ENCODE assay signal across 25 cellular contexts in genomic region chr18:45627204-45627526, GRCh38. TPM values are rescaled to one million over a fixed set of nuclear protein-coding genes. Genes with fewer than 3 reads are reported as not detected.
DNase-seq lines count a peak whose midpoint lies in the region; ATAC-seq and TF ChIP-seq lines count a peak whose summit lies in the region.
"Had no signal": no experiment of that assay in that cellular context is flagged by ENCODE, and none has a peak within 500 bp of the region (broad histone marks: within the 10 kb centered on the region; RNA-seq: fewer than 3 reads in every experiment).

No MANE protein-coding gene starts in this region.

- H3K9ac ChIP-seq in mesenchymal stem cell (ENCODE audit: low read length), result no peak overlapping the region

- H3K79me1 ChIP-seq in mesenchymal stem cell (replicated peaks; ENCODE audit: low read length, poor library complexity, severe bottlenecking), result no peaks in the 10 kb centered on the region

- intact Hi-C loops in A673 (cut with micrococcal nuclease; ENCODE audit: unreplicated experiment), result no loop called here

- no peak overlapping the region for H2BK120ac ChIP-seq in mesenchymal stem cell (ENCODE audit: low read depth, low read length)

- peaks cover 11% of the 10 kb centered on the region for H3K36me3 Mint-ChIP-seq in T-helper 17 cell (ENCODE audit: low read depth)
- H3K36me3 Mint-ChIP-seq: activated naive CD8-positive, alpha-beta T cell; CD4-positive, CD25-positive, alpha-beta regulatory T cell had no signal

- H3K9me3 ChIP-seq in A673 (ENCODE audit: low read depth, low read length, poor library complexity, severe bottlenecking), result no peaks in the 10 kb centered on the region
- no peaks in the 10 kb centered on the region for H3K9me3 ChIP-seq in HEK293 (ENCODE audit: control insufficient read depth, insufficient read depth, low read depth, low read length)
- no peaks in the 10 kb centered on the region for H3K9me3 ChIP-seq in T-helper 17 cell (ENCODE audit: control insufficient read depth, low read length, poor library complexity, severe bottlenecking)
- no peaks in the 10 kb centered on the region for H3K9me3 ChIP-seq in mesenchymal stem cell (ENCODE audit: control insufficient read depth, low read length)
- H3K9me3 ChIP-seq: esophagus muscularis mucosa, psoas muscle, transverse colon had no signal

- H3K4me1 Mint-ChIP-seq in T-helper 17 cell, result peaks cover 8% of the 10 kb centered on the region

- no peak overlapping the region for H3K4me3 Mint-ChIP-seq in T-helper 17 cell
- H3K4me3 Mint-ChIP-seq: activated naive CD8-positive, alpha-beta T cell; activated T-helper 1 cell treated with anti-CD3 and anti-CD28 coated beads, Interleukin-12 subunit alpha, Interleukin-12 subunit beta, Interleukin-2, Interleukin-4 antibody, amounts not matched to agents 30 ng/mL and 10 ng/mL and 1 ng/mL, durations not matched to agents 14 hours and 24 hours and 36 hours; CD4-positive, CD25-positive, alpha-beta regulatory T cell; H9 had no signal

- H3K27me3 Mint-ChIP-seq in T-helper 17 cell, result peaks cover 25% of the 10 kb centered on the region

- no peak overlapping the region for H4K8ac ChIP-seq in mesenchymal stem cell (ENCODE audit: low read length)

- no TSS peak for BruUV-seq in A673 (replicated peaks; lab: Mats Ljungman, UMichigan)

- H3K27ac Mint-ChIP-seq in T-helper 17 cell, result peak overlapping the region; percentile 66
- H3K27ac Mint-ChIP-seq: activated naive CD8-positive, alpha-beta T cell; activated T-helper 1 cell treated with anti-CD3 and anti-CD28 coated beads, Interleukin-12 subunit alpha, Interleukin-12 subunit beta, Interleukin-2, Interleukin-4 antibody, amounts not matched to agents 30 ng/mL and 10 ng/mL and 1 ng/mL, durations not matched to agents 14 hours and 24 hours and 36 hours; CD4-positive, CD25-positive, alpha-beta regulatory T cell had no signal

- no peak overlapping the region for H3K4me2 ChIP-seq in mesenchymal stem cell (ENCODE audit: low read length, poor library complexity, severe bottlenecking)

- H3K36me3 ChIP-seq in A673 (ENCODE audit: insufficient read depth, low read length, poor library complexity, severe bottlenecking) (no peaks in the 10 kb centered on the region), HEK293 (ENCODE audit: control insufficient read depth in 2 of 2, insufficient read depth in 1 of 2, low read length in 2 of 2) (no peaks in the 10 kb centered on the region), mesenchymal stem cell (ENCODE audit: control insufficient read depth in 1 of 2, insufficient read depth in 2 of 2, low read depth in 1 of 2, low read length in 2 of 2) (no peaks in the 10 kb centered on the region)
- H3K36me3 ChIP-seq: esophagus muscularis mucosa, transverse colon had no signal

- TF ChIP-seq CTCF in A673 (conservative IDR thresholded peaks at IDR 0.05; ENCODE audit: low read depth, low read length), result no peak
- no peak for TF ChIP-seq CTCF in HEK293 (tag by site-specific recombination; IDR thresholded peaks at IDR 0.05)

- H3K27me3 ChIP-seq in A673 (replicated peaks; ENCODE audit: insufficient read depth, low read depth, low read length, poor library complexity) (no peaks in the 10 kb centered on the region), mesenchymal stem cell (ENCODE audit: control insufficient read depth in 1 of 2, insufficient read depth in 1 of 2, low read length in 2 of 2) (peaks cover 4 to 5% of the 10 kb centered on the region in 2 experiments)
- H3K27me3 ChIP-seq: esophagus muscularis mucosa, transverse colon had no signal

- H2AK5ac ChIP-seq in mesenchymal stem cell (ENCODE audit: low read length, severe bottlenecking), result peak overlapping the region; percentile 96

- CTCF ChIA-PET in A673 (lab: Charles Lee), result no interaction called here
- CTCF ChIA-PET in HEK293 (lab: Yijun Ruan, JAX), result interaction anchor here (0.6 kb wide), 1 partner anchor 652 kb away, joined by 3 read pairs; no protein-coding TSS in a partner anchor

- peak overlapping the region in 1 of 2 experiments; percentile 14 for H3K23ac ChIP-seq in mesenchymal stem cell (ENCODE audit: low read length in 2 of 2)

- no peak overlapping the region for H3K4ac ChIP-seq in mesenchymal stem cell (ENCODE audit: low read depth in 1 of 2, low read length in 2 of 2)

- H3K14ac ChIP-seq in mesenchymal stem cell (ENCODE audit: low read length in 2 of 2), result no peak overlapping the region

- POLR2A ChIA-PET in A673 (lab: Charles Lee; ENCODE audit: low non-redundant PET) (no interaction called here), HEK293 (lab: Yijun Ruan, JAX) (no interaction called here)

- H3K4me3 ChIP-seq in A673 (ENCODE audit: low read depth, low read length, poor library complexity, severe bottlenecking), result no peak overlapping the region
- H3K4me3 ChIP-seq in HEK293 (ENCODE audit: low read depth, low read length), result no peak overlapping the region
- H3K4me3 ChIP-seq in mesenchymal stem cell (ENCODE audit: insufficient read depth in 1 of 2, low read depth in 1 of 2, low read length in 2 of 2), result no peak overlapping the region
- H3K4me3 ChIP-seq: esophagus muscularis mucosa, psoas muscle, transverse colon had no signal

- peak; percentile 31 for DNase-seq in A673 (ENCODE audit: low spot score)
- no peak for DNase-seq in T-helper 17 cell
- DNase-seq in mesenchymal stem cell, result no peak
- no peak for DNase-seq in activated naive CD4-positive, alpha-beta T cell treated with Interleukin-2 at 50 U/mL for 16 hours
- no peak for DNase-seq in retina
- no peak for DNase-seq in substantia nigra (lab: John Stamatoyannopoulos, UW)
- DNase-seq: activated CD4-positive, alpha-beta T cell treated with anti-CD3 and anti-CD28 coated beads for 1 hour; CD4-positive, CD25-positive, alpha-beta regulatory T cell; effector memory CD4-positive, alpha-beta T cell; kidney glomerular epithelial cell; NCI-H1092; NCI-H2107; psoas muscle; small intestine; stimulated activated naive CD4-positive, alpha-beta T cell treated with Interleukin-2 at 50 U/mL for 16 hours; transverse colon had no signal

- H3K18ac ChIP-seq in mesenchymal stem cell (ENCODE audit: low read depth in 1 of 2, low read length in 2 of 2), result no peak overlapping the region

- no peak overlapping the region for H3K27ac ChIP-seq in A673 (ENCODE audit: low read depth, low read length, poor library complexity, severe bottlenecking)
- no peak overlapping the region for H3K27ac ChIP-seq in HEK293 (ENCODE audit: extremely low read depth, low read depth, low read length)
- peak overlapping the region; percentile 78 for H3K27ac ChIP-seq in mesenchymal stem cell (ENCODE audit: low read length, poor library complexity, severe bottlenecking)
- no peak overlapping the region for H3K27ac ChIP-seq in substantia nigra (ENCODE audit: low read depth, low read length, poor library complexity, severe bottlenecking)
- H3K27ac ChIP-seq: psoas muscle, transverse colon had no signal

- no peak for ATAC-seq in T-helper 17 cell
- no peak for ATAC-seq in GM19463 (IDR thresholded peaks at IDR 0.05; ENCODE audit: unreplicated experiment)
- ATAC-seq: psoas muscle had no signal

- H3K4me1 ChIP-seq in A673 (ENCODE audit: insufficient read depth, low read length, poor library complexity, severe bottlenecking), result no peaks in the 10 kb centered on the region
- H3K4me1 ChIP-seq in HEK293 (ENCODE audit: control insufficient read depth, insufficient read depth, low read length), result peaks cover 11% of the 10 kb centered on the region
- H3K4me1 ChIP-seq in mesenchymal stem cell (ENCODE audit: control insufficient read depth, insufficient read depth, low read depth, low read length), result peaks cover 29% of the 10 kb centered on the region
- H3K4me1 ChIP-seq: psoas muscle, transverse colon had no signal

- H2BK15ac ChIP-seq in mesenchymal stem cell (ENCODE audit: low read depth, poor library complexity, severe bottlenecking), result no peak overlapping the region

- no peak overlapping the region for H2BK5ac ChIP-seq in mesenchymal stem cell (ENCODE audit: low read depth, low read length, poor library complexity, severe bottlenecking)

- no peak overlapping the region for H2AFZ ChIP-seq in mesenchymal stem cell (ENCODE audit: low read depth, low read length)

- H4K91ac ChIP-seq in mesenchymal stem cell (ENCODE audit: low read length), result no peak overlapping the region

- H2BK12ac ChIP-seq in mesenchymal stem cell (ENCODE audit: low read length in 2 of 2), result no peak overlapping the region

TF ChIP-seq in HEK293, 187 proteins besides CTCF, POLR2A, EP300 and RAD21 (continues in another document):
- TF ChIP-seq ZNF843 (tag by site-specific recombination; IDR thresholded peaks at IDR 0.05), result no peak
- TF ChIP-seq ZSCAN30 (tag by site-specific recombination; IDR thresholded peaks at IDR 0.05), result no peak
- TF ChIP-seq ZNF292 (tag by site-specific recombination; IDR thresholded peaks at IDR 0.05; ENCODE audit: borderline replicate concordance, low read depth), result no peak
- 0 out of 2 replicates have a peak, but pooled peaks have one; percentile 39 for TF ChIP-seq OSR2 (tag by site-specific recombination; IDR thresholded peaks at IDR 0.05)
- no peak for TF ChIP-seq ZNF530 (tag by site-specific recombination; IDR thresholded peaks at IDR 0.05; ENCODE audit: low read depth)
- peak; percentile 73 for TF ChIP-seq ZIC2 (tag by site-specific recombination; IDR thresholded peaks at IDR 0.05)
- no peak for TF ChIP-seq ZNF513 (tag by site-specific recombination; IDR thresholded peaks at IDR 0.05)
- no peak for TF ChIP-seq SP7 (tag by site-specific recombination; IDR thresholded peaks at IDR 0.05)
- no peak for TF ChIP-seq ZNF155 (tag by site-specific recombination; IDR thresholded peaks at IDR 0.05)
- no peak for TF ChIP-seq ZNF391 (tag by site-specific recombination; IDR thresholded peaks at IDR 0.05; ENCODE audit: borderline replicate concordance, low read depth)
- no peak for TF ChIP-seq HOXA7 (CRISPR knock-in tag; IDR thresholded peaks at IDR 0.05; ENCODE audit: borderline replicate concordance)
- TF ChIP-seq GLIS1 (tag by site-specific recombination; IDR thresholded peaks at IDR 0.05), result peak; percentile 68; the same call in 1 of the 2 replicates
- no peak for TF ChIP-seq ZFP41 (tag by site-specific recombination; IDR thresholded peaks at IDR 0.05; ENCODE audit: borderline replicate concordance)

RNA-seq across cellular contexts. Expression of gene SLC14A2, which starts 11.9 kb away (rescaled TPM):
- total RNA-seq in A673 (2021), result not detected in 2 replicates
- under 1 TPM in 1 of 2 donors, not detected in 1; 0.05 TPM for total RNA-seq in T-helper 17 cell
- not detected for polyA plus RNA-seq in mesenchymal stem cell (2013, experiment 1 of 2)
- not detected for polyA plus RNA-seq in mesenchymal stem cell (2013, experiment 2 of 2)
- total RNA-seq: activated T-helper 1 cell treated with anti-CD3 and anti-CD28 coated beads, Interleukin-12 subunit alpha, Interleukin-12 subunit beta, Interleukin-2, Interleukin-4 antibody, amounts not matched to agents 30 ng/mL and 10 ng/mL and 1 ng/mL, durations not matched to agents 14 hours and 24 hours and 36 hours; cerebellum; LHCN-M2; transverse colon had no signal
- polyA plus RNA-seq: neural cell had no signal
